In the genomic region with DNA sequence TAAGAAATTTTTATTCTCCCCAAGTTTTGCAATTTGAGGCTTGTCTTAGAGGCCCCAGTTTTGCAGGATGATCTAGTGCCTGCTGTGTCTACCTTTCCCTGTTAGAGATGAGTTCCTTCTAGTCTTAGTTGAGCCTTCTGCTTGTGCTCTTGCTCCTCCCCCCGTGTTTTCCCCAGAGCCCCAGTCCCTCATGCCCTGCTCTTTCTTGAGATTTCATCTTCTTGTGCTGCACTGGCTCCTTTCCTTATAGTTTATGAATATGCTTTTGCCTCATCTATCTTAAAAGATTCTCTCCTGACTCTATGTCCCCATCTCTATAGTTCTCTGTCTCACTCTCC, we compare ENCODE assay signal across 17 cellular contexts. TPM values are rescaled to one million over a fixed set of nuclear protein-coding genes. Genes with fewer than 3 reads are reported as not detected.
DNase-seq lines count a peak whose midpoint lies in the region; ATAC-seq and TF ChIP-seq lines count a peak whose summit lies in the region.
"Had no signal": no experiment of that assay in that cellular context is flagged by ENCODE, and none has a peak within 500 bp of the region (broad histone marks: within the 10 kb centered on the region; RNA-seq: fewer than 3 reads in every experiment).

No MANE protein-coding gene starts in this region.

- no peak overlapping the region for H3K4me3 ChIP-seq in thyroid gland (replicated peaks in 1 of 3)
- H3K4me3 ChIP-seq: cardiac muscle cell, lower lobe of right lung, ovary had no signal

- no peak for TF ChIP-seq CTCF in thyroid gland (IDR thresholded peaks at IDR 0.05)

- H3K36me3 ChIP-seq in thyroid gland, result no peaks in the 10 kb centered on the region
- H3K36me3 ChIP-seq: cardiac muscle cell, lower lobe of right lung, ovary had no signal

- no peaks in the 10 kb centered on the region for H3K9me3 ChIP-seq in thyroid gland
- H3K9me3 ChIP-seq: lower lobe of right lung, ovary had no signal

- TF ChIP-seq POLR2A in thyroid gland (IDR thresholded peaks at IDR 0.05), result no peak

- no peak for DNase-seq in activated T-cell treated with anti-CD3 and anti-CD28 coated beads, Interleukin-2, amount 50 U/mL, for 1 hour
- DNase-seq in NCI-H774 (lab: John Stamatoyannopoulos, UW) (no peak), HPDE6-E6E7 (ENCODE audit: extremely low spot score) (no peak), thyroid gland (no peak)
- DNase-seq: activated CD8-positive, alpha-beta T cell treated with anti-CD3 and anti-CD28 coated beads for 36 hours; activated naive CD4-positive, alpha-beta T cell treated with anti-CD3 and anti-CD28 coated beads, Interleukin-2, amount 50 U/mL, for 16 hours; DMS79 treated with DMSO at 0.1 percent for 48 hours; hippocampal formation; lower lobe of right lung; ovary; T1000 had no signal

- H3K4me1 ChIP-seq in thyroid gland, result peaks cover 3 to 7% of the 10 kb centered on the region in 2 donors

- H3K27me3 ChIP-seq in thyroid gland, result no peaks in the 10 kb centered on the region
- H3K27me3 ChIP-seq: ovary had no signal

- peak; percentile 31 for ATAC-seq in GM18861 (IDR thresholded peaks at IDR 0.05; ENCODE audit: unreplicated experiment)
- ATAC-seq in GM21390 (IDR thresholded peaks at IDR 0.05; ENCODE audit: unreplicated experiment), result peak; percentile 47
- peak; percentile 48 for ATAC-seq in HG02885 (IDR thresholded peaks at IDR 0.05; ENCODE audit: poor library complexity, unreplicated experiment)
- ATAC-seq in HG03457 (IDR thresholded peaks at IDR 0.05; ENCODE audit: unreplicated experiment), result peak; percentile 34
- ATAC-seq: activated CD8-positive, alpha-beta T cell treated with anti-CD3 and anti-CD28 coated beads for 36 hours; lower lobe of right lung had no signal

- H3K27ac ChIP-seq in thyroid gland, result no peak overlapping the region
- H3K27ac ChIP-seq: cardiac muscle cell, epithelial cell of prostate, lower lobe of right lung, ovary had no signal

- WGBS in thyroid gland, 2 donors, result 50 to 60% methylated on average over 1 of the region's 1 CpG

- intact Hi-C loops in thyroid gland (cut with DNase I), result no loop called here

RNA-seq across cellular contexts. Expression of gene GAP43, which starts 4.7 kb away (rescaled TPM):
- not detected for total RNA-seq in thyroid gland
- total RNA-seq: activated CD8-positive, alpha-beta T cell treated with anti-CD3 and anti-CD28 coated beads for 36 hours; lower lobe of right lung had no signal
